1 cellular context compared by ENCODE assay signal in genomic region chr14:61876362-61877049, GRCh38.
A peak's percentile ranks its signal among the peaks of the same experiment; 100 is the strongest.
TF ChIP-seq lines count a peak whose summit lies in the region.

No MANE protein-coding gene starts in this region.

TF ChIP-seq in SK-N-SH, 30 proteins besides CTCF, POLR2A, EP300 and RAD21 (continued from another document):
- no peak for TF ChIP-seq POLR2AphosphoS5 (IDR thresholded peaks at IDR 0.05; ENCODE audit: low read depth, low read length)
- peak; percentile 74 for TF ChIP-seq GATA2 (CRISPR knock-in tag; IDR thresholded peaks at IDR 0.05)
- no peak for TF ChIP-seq YY1 (IDR thresholded peaks at IDR 0.05; ENCODE audit: low read depth)
- peak; percentile 11 for TF ChIP-seq CHD2 (IDR thresholded peaks at IDR 0.05; ENCODE audit: low read length, partially characterized antibody)
- peak; percentile 67; the same call in 1 of the 2 replicates for TF ChIP-seq MXI1 (IDR thresholded peaks at IDR 0.05; ENCODE audit: low read depth, low read length)
